ENCODE assay signal across 10 cellular contexts in genomic region chr18:5317186-5317585, GRCh38.
"Had no signal": no experiment of that assay in that cellular context is flagged by ENCODE, and none has a peak within 500 bp of the region (broad histone marks: within the 10 kb centered on the region; RNA-seq: fewer than 3 reads in every experiment).

No MANE protein-coding gene starts in this region.

- ATAC-seq: activated naive CD4-positive, alpha-beta T cell treated with anti-CD3 and anti-CD28 coated beads, Interleukin-2, amount 50 U/mL, for 72 hours; gastroesophageal sphincter; left ventricle myocardium superior had no signal

- H3K4me3 ChIP-seq: dorsolateral prefrontal cortex, esophagus muscularis mucosa, gastroesophageal sphincter, skin epidermis, stomach had no signal

- DNase-seq: activated T-cell treated with anti-CD3 and anti-CD28 coated beads, Interleukin-2, amount 50 U/mL, for 1 hour; brain microvascular endothelial cell; dorsolateral prefrontal cortex; left ventricle myocardium superior; stomach; T-helper 2 cell had no signal

- H3K9me3 ChIP-seq: esophagus muscularis mucosa, gastroesophageal sphincter, stomach had no signal

- H3K27ac ChIP-seq: brain microvascular endothelial cell, dorsolateral prefrontal cortex, esophagus muscularis mucosa, gastroesophageal sphincter, skin epidermis, stomach had no signal

- H3K27me3 ChIP-seq: brain microvascular endothelial cell, dorsolateral prefrontal cortex, stomach had no signal

- H3K36me3 ChIP-seq: brain microvascular endothelial cell, esophagus muscularis mucosa, gastroesophageal sphincter, stomach had no signal

- H3K4me1 ChIP-seq: esophagus muscularis mucosa, gastroesophageal sphincter, stomach had no signal
